Comparison of ENCODE assay signal across 9 cellular contexts in genomic region chr6:25312703-25313102, GRCh38. TPM values are rescaled to one million over a fixed set of nuclear protein-coding genes. Genes with fewer than 3 reads are reported as not detected.
DNase-seq lines count a peak whose midpoint lies in the region; ATAC-seq and TF ChIP-seq lines count a peak whose summit lies in the region.
"Had no signal": no experiment of that assay in that cellular context is flagged by ENCODE, and none has a peak within 500 bp of the region (broad histone marks: within the 10 kb centered on the region; RNA-seq: fewer than 3 reads in every experiment).

No MANE protein-coding gene starts in this region.

- H3K56ac ChIP-seq in mesendoderm (ENCODE audit: low read length) = no peak overlapping the region

- no peaks in the 10 kb centered on the region for H3K9me3 Mint-ChIP-seq in activated CD4-positive, alpha-beta memory T cell treated with anti-CD3 and anti-CD28 coated beads for 36 hours

- no peak overlapping the region for H3K27ac Mint-ChIP-seq in activated CD4-positive, alpha-beta memory T cell treated with anti-CD3 and anti-CD28 coated beads for 36 hours

- POLR2A ChIA-PET in activated CD4-positive, alpha-beta memory T cell treated with anti-CD3 and anti-CD28 coated beads for 36 hours (lab: Charles Lee) = interaction anchor here (0.7 kb wide), 1 partner anchor 115 kb away, joined by 4 read pairs; no protein-coding TSS in a partner anchor

- H2BK120ac ChIP-seq in mesendoderm (ENCODE audit: low read depth, low read length) = no peak overlapping the region

- DNase-seq in AG10803 (ENCODE audit: low read depth) = peak; percentile 77
- DNase-seq in LNCaP clone FGC (ENCODE audit: low read depth) = no peak
- peak; percentile 47 for DNase-seq in choroid plexus epithelial cell (ENCODE audit: low read depth)
- peak; percentile 48 for DNase-seq in mesendoderm
- DNase-seq in activated CD4-positive, alpha-beta memory T cell treated with anti-CD3 and anti-CD28 coated beads for 36 hours = no peak
- DNase-seq in NCI-H82 (lab: John Stamatoyannopoulos, UW) = no peak
- DNase-seq: gastrocnemius medialis had no signal

- no peak overlapping the region for H3K4me3 Mint-ChIP-seq in activated CD4-positive, alpha-beta memory T cell treated with anti-CD3 and anti-CD28 coated beads for 36 hours

- H3K4me1 ChIP-seq in mesendoderm (ENCODE audit: control insufficient read depth, low read depth, low read length) = peaks cover 13% of the 10 kb centered on the region
- H3K4me1 ChIP-seq: gastrocnemius medialis had no signal

- H2AK5ac ChIP-seq in mesendoderm (ENCODE audit: low read length) = no peak overlapping the region

- H3K4ac ChIP-seq in mesendoderm (ENCODE audit: low read depth, low read length) = no peak overlapping the region

- CTCF ChIA-PET in activated CD4-positive, alpha-beta memory T cell treated with anti-CD3 and anti-CD28 coated beads for 36 hours (lab: Charles Lee) = interaction anchor here (2.8 kb wide), 1 partner anchor 47 kb away, joined by 9 read pairs; no protein-coding TSS in a partner anchor

- no peak overlapping the region for H4K5ac ChIP-seq in mesendoderm (ENCODE audit: low read length)

- WGBS in mesendoderm (ENCODE audit: extremely low coverage, insufficient coverage, low lambda C conversion rate) = no CpG with 5 or more reads among the region's 2 CpGs

- H3K4me2 ChIP-seq in mesendoderm (ENCODE audit: low read length) = no peak overlapping the region

- no peaks in the 10 kb centered on the region for H3K27me3 Mint-ChIP-seq in activated CD4-positive, alpha-beta memory T cell treated with anti-CD3 and anti-CD28 coated beads for 36 hours

- no peak for ATAC-seq in HG03460 (IDR thresholded peaks at IDR 0.05; ENCODE audit: unreplicated experiment)
- no peak for ATAC-seq in GM18861 (IDR thresholded peaks at IDR 0.05; ENCODE audit: unreplicated experiment)

- peaks cover 4% of the 10 kb centered on the region for H3K4me1 Mint-ChIP-seq in activated CD4-positive, alpha-beta memory T cell treated with anti-CD3 and anti-CD28 coated beads for 36 hours (ENCODE audit: low read depth)

- H3K23ac ChIP-seq in mesendoderm (ENCODE audit: low read length) = no peak overlapping the region

- H3K79me1 ChIP-seq in mesendoderm (ENCODE audit: low read length) = peaks cover 1% of the 10 kb centered on the region

- peak overlapping the region; percentile 15; the same call in 1 of the 2 replicates for H3K4me3 ChIP-seq in AG10803 (ENCODE audit: low read length)
- no peak overlapping the region for H3K4me3 ChIP-seq in LNCaP clone FGC (ENCODE audit: low read depth, low read length)
- no peak overlapping the region for H3K4me3 ChIP-seq in choroid plexus epithelial cell (ENCODE audit: low read depth, low read length)
- no peak overlapping the region for H3K4me3 ChIP-seq in mesendoderm (ENCODE audit: low read length)
- H3K4me3 ChIP-seq: gastrocnemius medialis had no signal

- no peak overlapping the region for H3K9ac ChIP-seq in mesendoderm (ENCODE audit: low read length)

- H3K27ac ChIP-seq in mesendoderm (ENCODE audit: low read depth, low read length) = no peak overlapping the region
- H3K27ac ChIP-seq: gastrocnemius medialis had no signal

- no peak overlapping the region for H2BK5ac ChIP-seq in mesendoderm (ENCODE audit: low read length)

- TF ChIP-seq CTCF in AG10803 (conservative IDR thresholded peaks at IDR 0.05; ENCODE audit: low read length) (peak; percentile 36), LNCaP clone FGC (IDR thresholded peaks at IDR 0.05; ENCODE audit: control insufficient read depth, extremely low read depth, insufficient read depth) (peak; percentile 17; the same call in 1 of the 2 replicates), choroid plexus epithelial cell (conservative IDR thresholded peaks at IDR 0.05; ENCODE audit: low read depth, low read length) (no peak)

- no peaks in the 10 kb centered on the region for H3K36me3 ChIP-seq in mesendoderm (ENCODE audit: control insufficient read depth, insufficient read depth, low read length)
- H3K36me3 ChIP-seq: gastrocnemius medialis had no signal

- H3K18ac ChIP-seq in mesendoderm (ENCODE audit: low read length) = no peak overlapping the region

- H3K79me2 ChIP-seq in mesendoderm (ENCODE audit: control insufficient read depth, insufficient read depth, low read length) = no peaks in the 10 kb centered on the region

- no peaks in the 10 kb centered on the region for H3K36me3 Mint-ChIP-seq in activated CD4-positive, alpha-beta memory T cell treated with anti-CD3 and anti-CD28 coated beads for 36 hours

- no peaks in the 10 kb centered on the region for H3K27me3 ChIP-seq in mesendoderm (ENCODE audit: insufficient read depth, low read length, poor library complexity)
- H3K27me3 ChIP-seq: gastrocnemius medialis had no signal

- intact Hi-C loops in activated CD4-positive, alpha-beta memory T cell treated with anti-CD3 and anti-CD28 coated beads for 36 hours (cut with micrococcal nuclease) = no loop called here

- H2BK15ac ChIP-seq in mesendoderm (replicated peaks; ENCODE audit: low read depth) = no peak overlapping the region

- H4K8ac ChIP-seq in mesendoderm (ENCODE audit: low read depth, low read length) = no peak overlapping the region

RNA-seq across cellular contexts. Expression of gene CARMIL1, which starts 33.5 kb away (rescaled TPM):
- polyA plus RNA-seq in mesendoderm (2013, experiment 1 of 2) = 15.5 TPM
- 18.4 TPM for polyA plus RNA-seq in mesendoderm (2013, experiment 2 of 2)
- 1 to 10 TPM; 2.4 to 2.7 TPM for total RNA-seq in activated CD4-positive, alpha-beta memory T cell treated with anti-CD3 and anti-CD28 coated beads for 36 hours

Comparison
In these comparisons a context has a peak if more than half of its experiments do, and no peak if none do; other contexts are left out.
1. DNase-seq: peak in AG10803 (single experiment), choroid plexus epithelial cell (single experiment) and mesendoderm (single experiment); none in LNCaP clone FGC (single experiment), activated CD4-positive, alpha-beta memory T cell treated with anti-CD3 and anti-CD28 coated beads for 36 hours (single experiment) and NCI-H82 (single experiment).